In genomic region chr9:134537891-134538520, GRCh38 we compare ENCODE assay signal across 1 cellular context.
TF ChIP-seq lines count a peak whose summit lies in the region.

No MANE protein-coding gene starts in this region.

TF ChIP-seq in WTC11, 78 proteins besides CTCF, POLR2A, EP300 and RAD21 (continued from another document):
- TF ChIP-seq ZNF532 (CRISPR knock-in tag; IDR thresholded peaks at IDR 0.05; ENCODE audit: borderline replicate concordance): no peak
- no peak for TF ChIP-seq FOXP1 (CRISPR knock-in tag; IDR thresholded peaks at IDR 0.05; ENCODE audit: borderline replicate concordance)
TF ChIP-seq in WTC11: peak in this region for 0.
